In the genomic region with DNA sequence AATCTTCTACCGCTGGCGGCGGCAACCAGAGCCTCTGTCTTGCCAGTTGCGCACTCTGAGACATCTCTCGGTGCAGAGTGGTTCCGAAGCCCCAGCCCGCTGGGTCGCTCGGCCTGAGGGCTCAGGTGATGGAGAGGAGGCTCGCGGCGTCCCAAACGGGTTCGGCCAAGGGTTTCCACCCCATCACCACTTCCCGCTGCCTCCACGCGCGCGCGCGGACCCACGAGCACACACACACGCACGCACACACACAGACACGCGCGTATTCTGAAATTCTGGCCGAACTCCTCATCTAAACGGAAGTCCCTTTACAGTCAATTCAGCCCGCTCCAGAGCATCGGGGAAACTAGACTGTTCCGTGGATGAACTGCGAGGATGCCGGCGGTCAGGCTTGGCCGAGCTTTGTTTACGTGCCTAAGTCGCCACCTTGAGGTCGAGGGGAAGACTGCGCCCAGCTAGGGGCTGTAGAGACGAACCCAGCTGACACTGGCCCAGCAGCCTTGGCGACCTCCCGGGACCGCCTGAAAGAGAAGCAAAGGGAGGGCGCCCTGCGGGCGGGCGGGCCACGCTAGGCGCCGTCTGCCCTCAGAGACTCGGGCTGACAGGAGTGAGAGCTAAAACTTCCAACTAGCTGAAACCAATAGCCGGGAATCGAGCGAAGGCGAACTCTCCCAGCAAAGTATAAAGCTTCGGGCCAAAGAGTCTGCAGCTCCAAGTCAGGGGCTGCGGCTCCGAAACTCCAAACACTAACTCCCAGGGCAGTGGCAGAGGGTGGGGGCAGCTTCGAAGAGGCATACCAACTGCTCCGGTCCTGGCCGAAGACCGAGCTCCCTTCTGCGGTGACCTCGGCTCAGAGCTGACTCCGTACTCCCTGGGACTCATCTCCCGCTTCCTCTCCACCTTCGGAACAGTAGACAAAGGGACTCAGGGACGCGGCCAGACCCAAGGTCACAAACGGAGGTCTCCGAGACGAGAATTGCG, we compare ENCODE assay signal across 8 cellular contexts.
DNase-seq lines count a peak whose midpoint lies in the region; ATAC-seq and TF ChIP-seq lines count a peak whose summit lies in the region.

No MANE protein-coding gene starts in this region.

- H3K9ac ChIP-seq in endodermal cell (ENCODE audit: extremely low read depth, low read length, poor library complexity, severe bottlenecking): peak overlapping the region; percentile 72

- POLR2A ChIA-PET in CD8-positive, alpha-beta T cell (lab: Charles Lee): no interaction called here

- WGBS in endodermal cell (ENCODE audit: insufficient coverage in 1 of 2, insufficient read length in 1 of 2), 2 experiments: 0 to 2% methylated on average over 24 to 74 of the region's 74 CpGs

- intact Hi-C loops in CD8-positive, alpha-beta T cell (cut with DNase I, micrococcal nuclease): loop anchor here in 1 of 2 experiments (10.0 kb wide), 1 partner anchor 1509 kb away; no protein-coding TSS in a partner anchor

- no peaks in the 10 kb centered on the region for H3K9me3 Mint-ChIP-seq in CD8-positive, alpha-beta T cell
- H3K9me3 Mint-ChIP-seq in endodermal cell (no peaks in the 10 kb centered on the region), memory B cell (no peaks in the 10 kb centered on the region)

- peak in 5 of 7 experiments; percentile 30 to 59 (median 41) for DNase-seq in CD8-positive, alpha-beta T cell
- peak; percentile 80 to 88 for DNase-seq in NCI-H524 (lab: John Stamatoyannopoulos, UW)
- peak; percentile 74 to 81 for DNase-seq in activated CD4-positive, alpha-beta T cell treated with anti-CD3 and anti-CD28 coated beads, Interleukin-2, amount 50 U/mL, for 48 hours
- peak; percentile 97 for DNase-seq in endodermal cell
- DNase-seq in memory B cell (ENCODE audit: low spot score in 2 of 2): peak in 1 of 2 donors; percentile 53
- DNase-seq in stimulated activated CD8-positive, alpha-beta memory T cell treated with anti-CD3 and anti-CD28 coated beads, Interleukin-12 subunit alpha, Interleukin-12 subunit beta, amount 100 ng/mL, for 24 hours (ENCODE audit: extremely low read depth): peak; percentile 31

- H3K36me3 Mint-ChIP-seq in CD8-positive, alpha-beta T cell: no peaks in the 10 kb centered on the region
- no peaks in the 10 kb centered on the region for H3K36me3 Mint-ChIP-seq in endodermal cell (ENCODE audit: low read depth)
- H3K36me3 Mint-ChIP-seq in memory B cell: peaks cover 2% of the 10 kb centered on the region

- H3K27me3 Mint-ChIP-seq in CD8-positive, alpha-beta T cell (ENCODE audit: low read depth): peaks cover 52% of the 10 kb centered on the region
- peaks cover 32% of the 10 kb centered on the region for H3K27me3 Mint-ChIP-seq in endodermal cell (ENCODE audit: insufficient read depth)
- H3K27me3 Mint-ChIP-seq in memory B cell: peaks cover 19% of the 10 kb centered on the region

- no peak overlapping the region for H3K27ac ChIP-seq in CD8-positive, alpha-beta T cell (ENCODE audit: low read depth, low read length)
- peak overlapping the region; percentile 61 for H3K27ac ChIP-seq in endodermal cell (ENCODE audit: low read depth, low read length)

- CTCF ChIA-PET in CD8-positive, alpha-beta T cell (lab: Charles Lee): interaction anchor here (1.0 kb wide), 1 partner anchor 964 kb away, joined by 4 read pairs; no protein-coding TSS in a partner anchor

- H3K27ac Mint-ChIP-seq in CD8-positive, alpha-beta T cell: no peak overlapping the region
- H3K27ac Mint-ChIP-seq in endodermal cell: peak overlapping the region; percentile 77
- H3K27ac Mint-ChIP-seq in memory B cell: no peak overlapping the region

- peaks cover 25% of the 10 kb centered on the region for H3K27me3 ChIP-seq in CD8-positive, alpha-beta T cell (ENCODE audit: insufficient read depth, low read length)
- peaks cover 97% of the 10 kb centered on the region for H3K27me3 ChIP-seq in endodermal cell (ENCODE audit: control insufficient read depth, insufficient read depth, low read length, poor library complexity, severe bottlenecking)

- H3K4me1 Mint-ChIP-seq in CD8-positive, alpha-beta T cell (ENCODE audit: low read depth): peaks cover 26% of the 10 kb centered on the region
- H3K4me1 Mint-ChIP-seq in endodermal cell (peaks cover 16% of the 10 kb centered on the region), memory B cell (peaks cover 11% of the 10 kb centered on the region)

- peak overlapping the region; percentile 50 for H3K4me3 ChIP-seq in CD8-positive, alpha-beta T cell (ENCODE audit: low read depth, low read length)
- peak overlapping the region; percentile 83 for H3K4me3 ChIP-seq in endodermal cell (ENCODE audit: low read length)

- ATAC-seq in CD8-positive, alpha-beta T cell: peak; percentile 75
- ATAC-seq in GM19452 (IDR thresholded peaks at IDR 0.05; ENCODE audit: unreplicated experiment): peak; percentile 95
- peak; percentile 99 for ATAC-seq in HG03520 (IDR thresholded peaks at IDR 0.05; ENCODE audit: unreplicated experiment)
- ATAC-seq in memory B cell (ENCODE audit: low read depth): peak; percentile 82

- H3K4me1 ChIP-seq in CD8-positive, alpha-beta T cell (ENCODE audit: insufficient read depth, low read length): peaks cover 16% of the 10 kb centered on the region
- peaks cover 4% of the 10 kb centered on the region for H3K4me1 ChIP-seq in endodermal cell (ENCODE audit: control insufficient read depth, insufficient read depth, low read length)

- TF ChIP-seq CTCF in CD8-positive, alpha-beta T cell (IDR thresholded peaks at IDR 0.05): no peak
- TF ChIP-seq CTCF in endodermal cell (conservative IDR thresholded peaks at IDR 0.05): peak; percentile 95

- no peaks in the 10 kb centered on the region for H3K36me3 ChIP-seq in CD8-positive, alpha-beta T cell (ENCODE audit: insufficient read depth, low read length)
- H3K36me3 ChIP-seq in endodermal cell (ENCODE audit: control insufficient read depth, insufficient read depth, low read length): no peaks in the 10 kb centered on the region

- H3K4me3 Mint-ChIP-seq in CD8-positive, alpha-beta T cell: peak overlapping the region; percentile 75
- peak overlapping the region; percentile 66 for H3K4me3 Mint-ChIP-seq in endodermal cell
- peak overlapping the region; percentile 62 for H3K4me3 Mint-ChIP-seq in memory B cell

- no peaks in the 10 kb centered on the region for H3K9me3 ChIP-seq in CD8-positive, alpha-beta T cell (ENCODE audit: low read length)
- H3K9me3 ChIP-seq in endodermal cell (ENCODE audit: control insufficient read depth, low read length): no peaks in the 10 kb centered on the region
